Comparison of ENCODE assay signal across 16 cellular contexts in genomic region chr11:119907122-119907933, GRCh38.
DNase-seq lines count a peak whose midpoint lies in the region; ATAC-seq, FAIRE-seq and TF ChIP-seq lines count a peak whose summit lies in the region.
"Had no signal": no experiment of that assay in that cellular context is flagged by ENCODE, and none has a peak within 500 bp of the region (broad histone marks: within the 10 kb centered on the region; RNA-seq: fewer than 3 reads in every experiment).

No MANE protein-coding gene starts in this region.

- TF ChIP-seq CTCF in BE2C (IDR thresholded peaks at IDR 0.05; ENCODE audit: low read depth, low read length) (no peak; the same call in 1 of the 2 replicates), endodermal cell (conservative IDR thresholded peaks at IDR 0.05) (no peak)

- H3K4me1 Mint-ChIP-seq in endodermal cell = peaks cover 59% of the 10 kb centered on the region
- no peaks in the 10 kb centered on the region for H3K4me1 Mint-ChIP-seq in CD8-positive, alpha-beta memory T cell
- H3K4me1 Mint-ChIP-seq: activated naive CD4-positive, alpha-beta T cell treated with anti-CD3 and anti-CD28 coated beads, Interleukin-2, amount 50 U/mL, for 24 hours; stimulated activated naive CD8-positive, alpha-beta T cell treated with anti-CD3 and anti-CD28 coated beads, Interleukin-15, amount 100 ng/mL, for 72 hours had no signal

- 69 to 79% methylated on average over 9 to 12 of the region's 12 CpGs for WGBS in endodermal cell (ENCODE audit: insufficient coverage in 1 of 2, insufficient read length in 1 of 2), 2 experiments

- no peak for ATAC-seq in GM18502 (IDR thresholded peaks at IDR 0.05; ENCODE audit: poor library complexity, unreplicated experiment)
- ATAC-seq: activated CD4-positive, CD25-positive, alpha-beta regulatory T cell treated with anti-CD3 and anti-CD28 coated beads, Interleukin-2, amount 50 U/mL, for 24 hours; stimulated activated naive CD8-positive, alpha-beta T cell treated with anti-CD3 and anti-CD28 coated beads, Interleukin-15, amount 100 ng/mL, for 72 hours had no signal

- CTCF ChIA-PET in CD8-positive, alpha-beta memory T cell (lab: Charles Lee) = no interaction called here

- no peak overlapping the region for H3K9ac ChIP-seq in endodermal cell (ENCODE audit: extremely low read depth, low read length, poor library complexity, severe bottlenecking)

- H3K4me1 ChIP-seq in BE2C (peaks cover 41% of the 10 kb centered on the region), endodermal cell (ENCODE audit: control insufficient read depth, insufficient read depth, low read length) (peaks cover 26% of the 10 kb centered on the region), muscle layer of duodenum (ENCODE audit: control insufficient read depth in 1 of 2, insufficient read depth in 2 of 2, low read length in 2 of 2) (no peaks in the 10 kb centered on the region)
- no peaks in the 10 kb centered on the region for H3K4me1 ChIP-seq in CD8-positive, alpha-beta memory T cell (ENCODE audit: insufficient read depth, low read length)

- peak overlapping the region; percentile 22 for H3K4me3 Mint-ChIP-seq in endodermal cell
- H3K4me3 Mint-ChIP-seq in CD8-positive, alpha-beta memory T cell = no peak overlapping the region
- H3K4me3 Mint-ChIP-seq: activated naive CD4-positive, alpha-beta T cell treated with anti-CD3 and anti-CD28 coated beads, Interleukin-2, amount 50 U/mL, for 24 hours; neural crest cell; stimulated activated naive CD8-positive, alpha-beta T cell treated with anti-CD3 and anti-CD28 coated beads, Interleukin-15, amount 100 ng/mL, for 72 hours had no signal

- H3K36me3 ChIP-seq in BE2C (no peaks in the 10 kb centered on the region), endodermal cell (ENCODE audit: control insufficient read depth, insufficient read depth, low read length) (no peaks in the 10 kb centered on the region), muscle layer of duodenum (ENCODE audit: control insufficient read depth in 1 of 2, insufficient read depth in 2 of 2, low read length in 2 of 2) (no peaks in the 10 kb centered on the region)
- H3K36me3 ChIP-seq in CD8-positive, alpha-beta memory T cell (ENCODE audit: insufficient read depth, low read length) = no peaks in the 10 kb centered on the region

- H3K27me3 ChIP-seq in BE2C = no peaks in the 10 kb centered on the region
- no peaks in the 10 kb centered on the region for H3K27me3 ChIP-seq in endodermal cell (ENCODE audit: control insufficient read depth, insufficient read depth, low read length, poor library complexity, severe bottlenecking)
- no peaks in the 10 kb centered on the region for H3K27me3 ChIP-seq in muscle layer of duodenum (ENCODE audit: low read depth, low read length)
- H3K27me3 ChIP-seq in CD8-positive, alpha-beta memory T cell (ENCODE audit: insufficient read depth, low read length, poor library complexity, severe bottlenecking) = no peaks in the 10 kb centered on the region

- no peaks in the 10 kb centered on the region for H3K9me3 Mint-ChIP-seq in endodermal cell
- peaks cover 0 to 3% (median 0%) of the 10 kb centered on the region in 5 donors for H3K9me3 Mint-ChIP-seq in CD8-positive, alpha-beta memory T cell
- H3K9me3 Mint-ChIP-seq: activated naive CD4-positive, alpha-beta T cell treated with anti-CD3 and anti-CD28 coated beads, Interleukin-2, amount 50 U/mL, for 24 hours; neural crest cell; stimulated activated naive CD8-positive, alpha-beta T cell treated with anti-CD3 and anti-CD28 coated beads, Interleukin-15, amount 100 ng/mL, for 72 hours had no signal

- H3K27me3 Mint-ChIP-seq in endodermal cell (ENCODE audit: insufficient read depth) = no peaks in the 10 kb centered on the region
- peaks cover 6 to 12% of the 10 kb centered on the region in 2 donors for H3K27me3 Mint-ChIP-seq in CD8-positive, alpha-beta memory T cell

- H3K9me3 ChIP-seq in BE2C (no peaks in the 10 kb centered on the region), endodermal cell (ENCODE audit: control insufficient read depth, low read length) (no peaks in the 10 kb centered on the region), muscle layer of duodenum (ENCODE audit: control insufficient read depth in 1 of 2, low read length in 2 of 2) (no peaks in the 10 kb centered on the region)
- H3K9me3 ChIP-seq in CD8-positive, alpha-beta memory T cell (ENCODE audit: low read length) = no peaks in the 10 kb centered on the region

- no peak overlapping the region for H3K27ac Mint-ChIP-seq in endodermal cell
- no peak overlapping the region for H3K27ac Mint-ChIP-seq in CD8-positive, alpha-beta memory T cell
- H3K27ac Mint-ChIP-seq: activated naive CD4-positive, alpha-beta T cell treated with anti-CD3 and anti-CD28 coated beads, Interleukin-2, amount 50 U/mL, for 24 hours had no signal

- DNase-seq in BE2C (peak; percentile 85), HuH-7 (ENCODE audit: low spot score) (peak; percentile 23), endodermal cell (peak; percentile 83), NCI-H128 (lab: John Stamatoyannopoulos, UW; ENCODE audit: unreplicated experiment) (no peak), urothelium cell line (ENCODE audit: low spot score) (no peak)
- DNase-seq in CD8-positive, alpha-beta memory T cell = no peak
- DNase-seq: DMS53; kidney; stimulated activated naive CD8-positive, alpha-beta T cell treated with anti-CD3 and anti-CD28 coated beads, Interleukin-15, amount 100 ng/mL, for 72 hours; SW 1271 had no signal

- H3K27ac ChIP-seq in endodermal cell (ENCODE audit: low read depth, low read length) (peak overlapping the region; percentile 6), muscle layer of duodenum (ENCODE audit: low read length) (peak overlapping the region; percentile 47)
- no peak overlapping the region for H3K27ac ChIP-seq in CD8-positive, alpha-beta memory T cell (ENCODE audit: low read depth, low read length)

- H3K4me3 ChIP-seq in BE2C (ENCODE audit: low read depth, low read length) (peak overlapping the region; percentile 13; the same call in 1 of the 2 replicates), endodermal cell (ENCODE audit: low read length) (no peak overlapping the region), muscle layer of duodenum (ENCODE audit: low read depth in 1 of 2, low read length in 2 of 2) (no peak overlapping the region)
- no peak overlapping the region for H3K4me3 ChIP-seq in CD8-positive, alpha-beta memory T cell (ENCODE audit: low read length)

- H3K36me3 Mint-ChIP-seq in endodermal cell (ENCODE audit: low read depth) = no peaks in the 10 kb centered on the region
- no peaks in the 10 kb centered on the region for H3K36me3 Mint-ChIP-seq in CD8-positive, alpha-beta memory T cell
- H3K36me3 Mint-ChIP-seq: activated naive CD4-positive, alpha-beta T cell treated with anti-CD3 and anti-CD28 coated beads, Interleukin-2, amount 50 U/mL, for 24 hours had no signal

- FAIRE-seq in urothelium cell line (lab: Jason Lieb, UNC) = no peak
- FAIRE-seq: endometrium, kidney had no signal

- POLR2A ChIA-PET in CD8-positive, alpha-beta memory T cell (lab: Charles Lee) = no interaction called here

Comparison
In these comparisons a context has a peak if more than half of its experiments do, and no peak if none do; other contexts are left out.
1. DNase-seq: peak in BE2C (single experiment), HuH-7 (single experiment) and endodermal cell (single experiment); none in NCI-H128 (single experiment), urothelium cell line (single experiment) and CD8-positive, alpha-beta memory T cell (0 of 5).